In genomic region chr3:184560992-184561328, GRCh38 we compare ENCODE assay signal across 8 cellular contexts. TPM values are rescaled to one million over a fixed set of nuclear protein-coding genes. Genes with fewer than 3 reads are reported as not detected.
DNase-seq lines count a peak whose midpoint lies in the region; ATAC-seq and TF ChIP-seq lines count a peak whose summit lies in the region.

No MANE protein-coding gene starts in this region.

- H3K27ac ChIP-seq in ACC112 (ENCODE audit: low read depth, low read length) (no peak overlapping the region), ascending aorta (peak overlapping the region in 1 of 2 donors; percentile 10), lower lobe of right lung (peak overlapping the region; percentile 20)

- peaks cover 61% of the 10 kb centered on the region for H3K27me3 ChIP-seq in ACC112 (ENCODE audit: insufficient read depth, low read length)
- no peaks in the 10 kb centered on the region for H3K27me3 ChIP-seq in ascending aorta
- peaks cover 5% of the 10 kb centered on the region for H3K27me3 ChIP-seq in lower lobe of right lung (ENCODE audit: low read depth)

- H3K4me1 ChIP-seq in ACC112 (ENCODE audit: control insufficient read depth, insufficient read depth, low read length, unreplicated experiment) (peaks cover 8% of the 10 kb centered on the region), ascending aorta (peaks cover 0 to 17% of the 10 kb centered on the region in 2 donors), lower lobe of right lung (peaks cover 40% of the 10 kb centered on the region)

- DNase-seq in ascending aorta (ENCODE audit: low spot score in 2 of 2): no peak
- DNase-seq in lower lobe of right lung: peak; percentile 36
- no peak for DNase-seq in NAMALWA (ENCODE audit: low spot score)
- DNase-seq in stimulated activated CD4-positive, alpha-beta T cell treated with anti-CD3 and anti-CD28 coated beads, Interleukin-12 subunit alpha, Interleukin-12 subunit beta, amount 100 ng/mL, for 4 hours: no peak

- H3K79me2 ChIP-seq in ACC112 (ENCODE audit: control insufficient read depth, insufficient read depth, low read length, unreplicated experiment): no peaks in the 10 kb centered on the region

- H3K4me3 ChIP-seq in ACC112 (ENCODE audit: low read depth, low read length) (peak overlapping the region; percentile 73), ascending aorta (peak overlapping the region; percentile 40 to 45), lower lobe of right lung (peak overlapping the region; percentile 66)

- TF ChIP-seq CTCF in ascending aorta (IDR thresholded peaks at IDR 0.05): no peak
- no peak for TF ChIP-seq CTCF in lower lobe of right lung (IDR thresholded peaks at IDR 0.05)

- intact Hi-C loops in ascending aorta (cut with DNase I) (loop anchor here (1.0 kb wide), 5 partner anchors 151 to 251 kb away; partner anchors contain the start of genes MAGEF1 and VPS8), lower lobe of right lung (cut with DNase I) (no loop called here)

- H2AFZ ChIP-seq in ACC112 (ENCODE audit: low read length, unreplicated experiment): peak overlapping the region; percentile 54

- H3K36me3 ChIP-seq in ACC112 (ENCODE audit: insufficient read depth, low read length) (no peaks in the 10 kb centered on the region), ascending aorta (no peaks in the 10 kb centered on the region), lower lobe of right lung (no peaks in the 10 kb centered on the region)

- ATAC-seq in HG02642 (IDR thresholded peaks at IDR 0.05; ENCODE audit: poor library complexity, unreplicated experiment) (peak; percentile 13), lower lobe of right lung (peak; percentile 1 to 11), GM21360 (IDR thresholded peaks at IDR 0.05; ENCODE audit: unreplicated experiment) (no peak), HG02970 (IDR thresholded peaks at IDR 0.05; ENCODE audit: low FRiP score, unreplicated experiment) (no peak)

- no peaks in the 10 kb centered on the region for H3K9me3 ChIP-seq in ascending aorta
- H3K9me3 ChIP-seq in lower lobe of right lung: no peaks in the 10 kb centered on the region

RNA-seq across cellular contexts. Expression of gene EPHB3, which starts 0.6 kb away (rescaled TPM):
- total RNA-seq in ascending aorta: 1.2 TPM
- total RNA-seq in lower lobe of right lung: 4.9 TPM

Comparison
In these comparisons a context has a peak if more than half of its experiments do, and no peak if none do; other contexts are left out.
1. ATAC-seq: peak in HG02642 (single experiment) and lower lobe of right lung (2 of 2); none in GM21360 (single experiment) and HG02970 (single experiment).
2. Peak in every context shown above with its lines, with median percentiles within 50 percentile points of each other: H3K4me3 ChIP-seq.